Comparison of ENCODE assay signal across 1 cellular context in the genomic region with DNA sequence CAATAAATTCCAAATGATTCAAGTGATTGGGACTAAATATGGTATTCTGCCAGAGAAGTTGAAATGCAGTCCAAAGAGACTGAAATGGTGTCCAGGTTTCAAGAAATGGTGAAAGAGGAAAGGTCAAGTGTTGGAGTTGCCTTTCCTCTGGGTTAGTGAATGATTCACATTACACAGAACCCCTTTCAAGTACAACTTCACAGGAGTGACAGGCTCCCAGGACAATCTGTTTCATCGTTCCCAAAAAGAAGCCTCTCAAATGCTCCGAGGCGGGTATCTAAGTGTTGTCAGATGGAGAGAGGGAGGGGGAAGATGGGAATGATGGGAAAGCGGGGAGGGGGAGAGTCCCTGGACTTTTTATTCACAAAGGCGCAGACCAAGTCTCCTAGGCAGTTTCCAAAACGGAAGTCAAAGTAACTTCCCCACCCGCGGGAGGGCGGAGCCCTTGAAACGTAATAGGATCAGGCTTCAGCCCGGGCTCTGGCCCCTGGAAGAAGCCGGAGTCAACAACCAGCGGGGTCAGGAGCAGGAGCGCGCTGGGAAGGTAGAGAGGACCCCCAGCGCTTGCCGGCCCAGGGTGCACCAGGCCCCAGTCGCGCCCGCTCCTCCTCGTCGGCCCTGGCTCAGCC.
A peak's percentile ranks its signal among the peaks of the same experiment; 100 is the strongest.
TF ChIP-seq lines count a peak whose summit lies in the region.

No MANE protein-coding gene starts in this region.

TF ChIP-seq in HepG2, 621 proteins besides CTCF, POLR2A, EP300 and RAD21 (continued from another document and continues in another):
- TF ChIP-seq, protein P1, sequence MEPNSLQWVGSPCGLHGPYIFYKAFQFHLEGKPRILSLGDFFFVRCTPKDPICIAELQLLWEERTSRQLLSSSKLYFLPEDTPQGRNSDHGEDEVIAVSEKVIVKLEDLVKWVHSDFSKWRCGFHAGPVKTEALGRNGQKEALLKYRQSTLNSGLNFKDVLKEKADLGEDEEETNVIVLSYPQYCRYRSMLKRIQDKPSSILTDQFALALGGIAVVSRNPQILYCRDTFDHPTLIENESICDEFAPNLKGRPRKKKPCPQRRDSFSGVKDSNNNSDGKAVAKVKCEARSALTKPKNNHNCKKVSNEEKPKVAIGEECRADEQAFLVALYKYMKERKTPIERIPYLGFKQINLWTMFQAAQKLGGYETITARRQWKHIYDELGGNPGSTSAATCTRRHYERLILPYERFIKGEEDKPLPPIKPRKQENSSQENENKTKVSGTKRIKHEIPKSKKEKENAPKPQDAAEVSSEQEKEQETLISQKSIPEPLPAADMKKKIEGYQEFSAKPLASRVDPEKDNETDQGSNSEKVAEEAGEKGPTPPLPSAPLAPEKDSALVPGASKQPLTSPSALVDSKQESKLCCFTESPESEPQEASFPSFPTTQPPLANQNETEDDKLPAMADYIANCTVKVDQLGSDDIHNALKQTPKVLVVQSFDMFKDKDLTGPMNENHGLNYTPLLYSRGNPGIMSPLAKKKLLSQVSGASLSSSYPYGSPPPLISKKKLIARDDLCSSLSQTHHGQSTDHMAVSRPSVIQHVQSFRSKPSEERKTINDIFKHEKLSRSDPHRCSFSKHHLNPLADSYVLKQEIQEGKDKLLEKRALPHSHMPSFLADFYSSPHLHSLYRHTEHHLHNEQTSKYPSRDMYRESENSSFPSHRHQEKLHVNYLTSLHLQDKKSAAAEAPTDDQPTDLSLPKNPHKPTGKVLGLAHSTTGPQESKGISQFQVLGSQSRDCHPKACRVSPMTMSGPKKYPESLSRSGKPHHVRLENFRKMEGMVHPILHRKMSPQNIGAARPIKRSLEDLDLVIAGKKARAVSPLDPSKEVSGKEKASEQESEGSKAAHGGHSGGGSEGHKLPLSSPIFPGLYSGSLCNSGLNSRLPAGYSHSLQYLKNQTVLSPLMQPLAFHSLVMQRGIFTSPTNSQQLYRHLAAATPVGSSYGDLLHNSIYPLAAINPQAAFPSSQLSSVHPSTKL (CRISPR knock-in tag; IDR thresholded peaks at IDR 0.05) = peak; percentile 39; the same call in 1 of the 2 replicates
- TF ChIP-seq, protein P2, sequence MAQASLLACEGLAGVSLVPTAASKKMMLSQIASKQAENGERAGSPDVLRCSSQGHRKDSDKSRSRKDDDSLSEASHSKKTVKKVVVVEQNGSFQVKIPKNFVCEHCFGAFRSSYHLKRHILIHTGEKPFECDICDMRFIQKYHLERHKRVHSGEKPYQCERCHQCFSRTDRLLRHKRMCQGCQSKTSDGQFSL (CRISPR knock-in tag; IDR thresholded peaks at IDR 0.05) = no peak
- TF ChIP-seq ZNF776 (CRISPR knock-in tag; IDR thresholded peaks at IDR 0.05) = no peak
- TF ChIP-seq, protein P3, sequence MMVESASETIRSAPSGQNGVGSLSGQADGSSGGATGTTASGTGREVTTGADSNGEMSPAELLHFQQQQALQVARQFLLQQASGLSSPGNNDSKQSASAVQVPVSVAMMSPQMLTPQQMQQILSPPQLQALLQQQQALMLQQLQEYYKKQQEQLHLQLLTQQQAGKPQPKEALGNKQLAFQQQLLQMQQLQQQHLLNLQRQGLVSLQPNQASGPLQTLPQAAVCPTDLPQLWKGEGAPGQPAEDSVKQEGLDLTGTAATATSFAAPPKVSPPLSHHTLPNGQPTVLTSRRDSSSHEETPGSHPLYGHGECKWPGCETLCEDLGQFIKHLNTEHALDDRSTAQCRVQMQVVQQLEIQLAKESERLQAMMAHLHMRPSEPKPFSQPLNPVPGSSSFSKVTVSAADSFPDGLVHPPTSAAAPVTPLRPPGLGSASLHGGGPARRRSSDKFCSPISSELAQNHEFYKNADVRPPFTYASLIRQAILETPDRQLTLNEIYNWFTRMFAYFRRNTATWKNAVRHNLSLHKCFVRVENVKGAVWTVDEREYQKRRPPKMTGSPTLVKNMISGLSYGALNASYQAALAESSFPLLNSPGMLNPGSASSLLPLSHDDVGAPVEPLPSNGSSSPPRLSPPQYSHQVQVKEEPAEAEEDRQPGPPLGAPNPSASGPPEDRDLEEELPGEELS (CRISPR knock-in tag; IDR thresholded peaks at IDR 0.05) = peak; percentile 49; the same call in 1 of the 2 replicates
- peak in 1 of 2 experiments; percentile 24; a peak in 1 of 4 replicates for TF ChIP-seq NR2F1 (CRISPR knock-in tag; IDR thresholded peaks at IDR 0.05)
- TF ChIP-seq, protein P4, sequence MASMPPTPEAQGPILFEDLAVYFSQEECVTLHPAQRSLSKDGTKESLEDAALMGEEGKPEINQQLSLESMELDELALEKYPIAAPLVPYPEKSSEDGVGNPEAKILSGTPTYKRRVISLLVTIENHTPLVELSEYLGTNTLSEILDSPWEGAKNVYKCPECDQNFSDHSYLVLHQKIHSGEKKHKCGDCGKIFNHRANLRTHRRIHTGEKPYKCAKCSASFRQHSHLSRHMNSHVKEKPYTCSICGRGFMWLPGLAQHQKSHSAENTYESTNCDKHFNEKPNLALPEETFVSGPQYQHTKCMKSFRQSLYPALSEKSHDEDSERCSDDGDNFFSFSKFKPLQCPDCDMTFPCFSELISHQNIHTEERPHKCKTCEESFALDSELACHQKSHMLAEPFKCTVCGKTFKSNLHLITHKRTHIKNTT (CRISPR knock-in tag; IDR thresholded peaks at IDR 0.05) = 0 out of 2 replicates have a peak, but pooled peaks have one; percentile 26
- TF ChIP-seq, protein P5, sequence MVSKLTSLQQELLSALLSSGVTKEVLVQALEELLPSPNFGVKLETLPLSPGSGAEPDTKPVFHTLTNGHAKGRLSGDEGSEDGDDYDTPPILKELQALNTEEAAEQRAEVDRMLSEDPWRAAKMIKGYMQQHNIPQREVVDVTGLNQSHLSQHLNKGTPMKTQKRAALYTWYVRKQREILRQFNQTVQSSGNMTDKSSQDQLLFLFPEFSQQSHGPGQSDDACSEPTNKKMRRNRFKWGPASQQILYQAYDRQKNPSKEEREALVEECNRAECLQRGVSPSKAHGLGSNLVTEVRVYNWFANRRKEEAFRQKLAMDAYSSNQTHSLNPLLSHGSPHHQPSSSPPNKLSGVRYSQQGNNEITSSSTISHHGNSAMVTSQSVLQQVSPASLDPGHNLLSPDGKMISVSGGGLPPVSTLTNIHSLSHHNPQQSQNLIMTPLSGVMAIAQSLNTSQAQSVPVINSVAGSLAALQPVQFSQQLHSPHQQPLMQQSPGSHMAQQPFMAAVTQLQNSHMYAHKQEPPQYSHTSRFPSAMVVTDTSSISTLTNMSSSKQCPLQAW (CRISPR knock-in tag; IDR thresholded peaks at IDR 0.05) = peak; percentile 87
- TF ChIP-seq, protein P6, sequence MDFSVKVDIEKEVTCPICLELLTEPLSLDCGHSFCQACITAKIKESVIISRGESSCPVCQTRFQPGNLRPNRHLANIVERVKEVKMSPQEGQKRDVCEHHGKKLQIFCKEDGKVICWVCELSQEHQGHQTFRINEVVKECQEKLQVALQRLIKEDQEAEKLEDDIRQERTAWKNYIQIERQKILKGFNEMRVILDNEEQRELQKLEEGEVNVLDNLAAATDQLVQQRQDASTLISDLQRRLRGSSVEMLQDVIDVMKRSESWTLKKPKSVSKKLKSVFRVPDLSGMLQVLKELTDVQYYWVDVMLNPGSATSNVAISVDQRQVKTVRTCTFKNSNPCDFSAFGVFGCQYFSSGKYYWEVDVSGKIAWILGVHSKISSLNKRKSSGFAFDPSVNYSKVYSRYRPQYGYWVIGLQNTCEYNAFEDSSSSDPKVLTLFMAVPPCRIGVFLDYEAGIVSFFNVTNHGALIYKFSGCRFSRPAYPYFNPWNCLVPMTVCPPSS (IDR thresholded peaks at IDR 0.05) = no peak
- 0 out of 2 replicates have a peak, but pooled peaks have one; percentile 7 for TF ChIP-seq NFKBIZ (CRISPR knock-in tag; IDR thresholded peaks at IDR 0.05)
- TF ChIP-seq, protein P7, sequence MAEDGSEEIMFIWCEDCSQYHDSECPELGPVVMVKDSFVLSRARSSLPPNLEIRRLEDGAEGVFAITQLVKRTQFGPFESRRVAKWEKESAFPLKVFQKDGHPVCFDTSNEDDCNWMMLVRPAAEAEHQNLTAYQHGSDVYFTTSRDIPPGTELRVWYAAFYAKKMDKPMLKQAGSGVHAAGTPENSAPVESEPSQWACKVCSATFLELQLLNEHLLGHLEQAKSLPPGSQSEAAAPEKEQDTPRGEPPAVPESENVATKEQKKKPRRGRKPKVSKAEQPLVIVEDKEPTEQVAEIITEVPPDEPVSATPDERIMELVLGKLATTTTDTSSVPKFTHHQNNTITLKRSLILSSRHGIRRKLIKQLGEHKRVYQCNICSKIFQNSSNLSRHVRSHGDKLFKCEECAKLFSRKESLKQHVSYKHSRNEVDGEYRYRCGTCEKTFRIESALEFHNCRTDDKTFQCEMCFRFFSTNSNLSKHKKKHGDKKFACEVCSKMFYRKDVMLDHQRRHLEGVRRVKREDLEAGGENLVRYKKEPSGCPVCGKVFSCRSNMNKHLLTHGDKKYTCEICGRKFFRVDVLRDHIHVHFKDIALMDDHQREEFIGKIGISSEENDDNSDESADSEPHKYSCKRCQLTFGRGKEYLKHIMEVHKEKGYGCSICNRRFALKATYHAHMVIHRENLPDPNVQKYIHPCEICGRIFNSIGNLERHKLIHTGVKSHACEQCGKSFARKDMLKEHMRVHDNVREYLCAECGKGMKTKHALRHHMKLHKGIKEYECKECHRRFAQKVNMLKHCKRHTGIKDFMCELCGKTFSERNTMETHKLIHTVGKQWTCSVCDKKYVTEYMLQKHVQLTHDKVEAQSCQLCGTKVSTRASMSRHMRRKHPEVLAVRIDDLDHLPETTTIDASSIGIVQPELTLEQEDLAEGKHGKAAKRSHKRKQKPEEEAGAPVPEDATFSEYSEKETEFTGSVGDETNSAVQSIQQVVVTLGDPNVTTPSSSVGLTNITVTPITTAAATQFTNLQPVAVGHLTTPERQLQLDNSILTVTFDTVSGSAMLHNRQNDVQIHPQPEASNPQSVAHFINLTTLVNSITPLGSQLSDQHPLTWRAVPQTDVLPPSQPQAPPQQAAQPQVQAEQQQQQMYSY (CRISPR knock-in tag; IDR thresholded peaks at IDR 0.05) = no peak
- TF ChIP-seq, protein P8, sequence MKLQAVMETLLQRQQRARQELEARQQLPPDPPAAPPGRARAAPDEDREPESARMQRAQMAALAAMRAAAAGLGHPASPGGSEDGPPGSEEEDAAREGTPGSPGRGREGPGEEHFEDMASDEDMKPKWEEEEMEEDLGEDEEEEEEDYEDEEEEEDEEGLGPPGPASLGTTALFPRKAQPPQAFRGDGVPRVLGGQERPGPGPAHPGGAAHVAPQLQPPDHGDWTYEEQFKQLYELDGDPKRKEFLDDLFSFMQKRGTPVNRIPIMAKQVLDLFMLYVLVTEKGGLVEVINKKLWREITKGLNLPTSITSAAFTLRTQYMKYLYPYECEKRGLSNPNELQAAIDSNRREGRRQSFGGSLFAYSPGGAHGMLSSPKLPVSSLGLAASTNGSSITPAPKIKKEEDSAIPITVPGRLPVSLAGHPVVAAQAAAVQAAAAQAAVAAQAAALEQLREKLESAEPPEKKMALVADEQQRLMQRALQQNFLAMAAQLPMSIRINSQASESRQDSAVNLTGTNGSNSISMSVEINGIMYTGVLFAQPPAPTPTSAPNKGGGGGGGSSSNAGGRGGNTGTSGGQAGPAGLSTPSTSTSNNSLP (IDR thresholded peaks at IDR 0.05; ENCODE audit: low read depth, low read length) = no peak
- peak; percentile 82; the same call in 1 of the 2 replicates for TF ChIP-seq TAF1 (CRISPR knock-in tag; IDR thresholded peaks at IDR 0.05)
- no peak for TF ChIP-seq ZNF20 (CRISPR knock-in tag; IDR thresholded peaks at IDR 0.05)
- no peak for TF ChIP-seq NCOA1 (CRISPR knock-in tag; IDR thresholded peaks at IDR 0.05)
- TF ChIP-seq, protein P9, sequence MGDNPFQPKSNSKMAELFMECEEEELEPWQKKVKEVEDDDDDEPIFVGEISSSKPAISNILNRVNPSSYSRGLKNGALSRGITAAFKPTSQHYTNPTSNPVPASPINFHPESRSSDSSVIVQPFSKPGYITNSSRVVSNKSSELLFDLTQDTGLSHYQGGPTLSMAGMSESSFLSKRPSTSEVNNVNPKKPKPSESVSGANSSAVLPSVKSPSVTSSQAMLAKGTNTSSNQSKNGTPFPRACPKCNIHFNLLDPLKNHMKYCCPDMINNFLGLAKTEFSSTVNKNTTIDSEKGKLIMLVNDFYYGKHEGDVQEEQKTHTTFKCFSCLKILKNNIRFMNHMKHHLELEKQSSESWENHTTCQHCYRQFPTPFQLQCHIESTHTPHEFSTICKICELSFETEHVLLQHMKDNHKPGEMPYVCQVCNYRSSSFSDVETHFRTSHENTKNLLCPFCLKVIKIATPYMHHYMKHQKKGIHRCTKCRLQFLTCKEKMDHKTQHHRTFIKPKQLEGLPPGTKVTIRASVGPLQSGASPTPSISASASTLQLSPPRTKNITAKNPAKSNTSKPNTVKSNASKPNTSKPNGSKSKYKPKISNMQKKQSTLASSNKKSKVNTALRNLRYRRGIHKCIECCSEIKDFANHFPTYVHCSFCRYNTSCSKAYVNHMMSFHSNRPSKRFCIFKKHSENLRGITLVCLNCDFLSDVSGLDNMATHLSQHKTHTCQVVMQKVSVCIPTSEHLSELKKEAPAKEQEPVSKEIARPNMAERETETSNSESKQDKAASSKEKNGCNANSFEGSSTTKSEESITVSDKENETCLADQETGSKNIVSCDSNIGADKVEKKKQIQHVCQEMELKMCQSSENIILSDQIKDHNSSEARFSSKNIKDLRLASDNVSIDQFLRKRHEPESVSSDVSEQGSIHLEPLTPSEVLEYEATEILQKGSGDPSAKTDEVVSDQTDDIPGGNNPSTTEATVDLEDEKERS (CRISPR knock-in tag; IDR thresholded peaks at IDR 0.05) = 0 out of 2 replicates have a peak, but pooled peaks have one; percentile 26
- no peak; the same call in none of the 2 replicates for TF ChIP-seq FOSL2 (CRISPR knock-in tag; IDR thresholded peaks at IDR 0.05)
- TF ChIP-seq, protein P10, sequence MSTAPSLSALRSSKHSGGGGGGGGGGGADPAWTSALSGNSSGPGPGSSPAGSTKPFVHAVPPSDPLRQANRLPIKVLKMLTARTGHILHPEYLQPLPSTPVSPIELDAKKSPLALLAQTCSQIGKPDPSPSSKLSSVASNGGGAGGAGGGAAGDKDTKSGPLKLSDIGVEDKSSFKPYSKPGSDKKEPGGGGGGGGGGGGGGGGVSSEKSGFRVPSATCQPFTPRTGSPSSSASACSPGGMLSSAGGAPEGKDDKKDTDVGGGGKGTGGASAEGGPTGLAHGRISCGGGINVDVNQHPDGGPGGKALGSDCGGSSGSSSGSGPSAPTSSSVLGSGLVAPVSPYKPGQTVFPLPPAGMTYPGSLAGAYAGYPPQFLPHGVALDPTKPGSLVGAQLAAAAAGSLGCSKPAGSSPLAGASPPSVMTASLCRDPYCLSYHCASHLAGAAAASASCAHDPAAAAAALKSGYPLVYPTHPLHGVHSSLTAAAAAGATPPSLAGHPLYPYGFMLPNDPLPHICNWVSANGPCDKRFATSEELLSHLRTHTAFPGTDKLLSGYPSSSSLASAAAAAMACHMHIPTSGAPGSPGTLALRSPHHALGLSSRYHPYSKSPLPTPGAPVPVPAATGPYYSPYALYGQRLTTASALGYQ (CRISPR knock-in tag; IDR thresholded peaks at IDR 0.05) = 0 out of 2 replicates have a peak, but pooled peaks have one; percentile 13
- no peak for TF ChIP-seq SALL1 (CRISPR knock-in tag; IDR thresholded peaks at IDR 0.05)
- TF ChIP-seq, protein P11, sequence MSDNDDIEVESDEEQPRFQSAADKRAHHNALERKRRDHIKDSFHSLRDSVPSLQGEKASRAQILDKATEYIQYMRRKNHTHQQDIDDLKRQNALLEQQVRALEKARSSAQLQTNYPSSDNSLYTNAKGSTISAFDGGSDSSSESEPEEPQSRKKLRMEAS (IDR thresholded peaks at IDR 0.05) = no peak
- TF ChIP-seq HDAC2 (CRISPR knock-in tag; IDR thresholded peaks at IDR 0.05) = peak; percentile 56
- no peak for TF ChIP-seq FOXA1 (IDR thresholded peaks at IDR 0.05)
- peak; percentile 59 for TF ChIP-seq FOXA1 (CRISPR knock-in tag; IDR thresholded peaks at IDR 0.05)
- TF ChIP-seq, protein P12, sequence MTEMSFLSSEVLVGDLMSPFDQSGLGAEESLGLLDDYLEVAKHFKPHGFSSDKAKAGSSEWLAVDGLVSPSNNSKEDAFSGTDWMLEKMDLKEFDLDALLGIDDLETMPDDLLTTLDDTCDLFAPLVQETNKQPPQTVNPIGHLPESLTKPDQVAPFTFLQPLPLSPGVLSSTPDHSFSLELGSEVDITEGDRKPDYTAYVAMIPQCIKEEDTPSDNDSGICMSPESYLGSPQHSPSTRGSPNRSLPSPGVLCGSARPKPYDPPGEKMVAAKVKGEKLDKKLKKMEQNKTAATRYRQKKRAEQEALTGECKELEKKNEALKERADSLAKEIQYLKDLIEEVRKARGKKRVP (CRISPR knock-in tag; IDR thresholded peaks at IDR 0.05) = no peak
- peak; percentile 21; the same call in 1 of the 2 replicates for TF ChIP-seq ZBTB20 (CRISPR knock-in tag; IDR thresholded peaks at IDR 0.05; ENCODE audit: borderline replicate concordance, low read depth)
- TF ChIP-seq SP4 (CRISPR knock-in tag; IDR thresholded peaks at IDR 0.05) = peak; percentile 27; the same call in 1 of the 2 replicates
